ENCODE assay signal across 13 cellular contexts in genomic region chr12:127548123-127548553, GRCh38.
DNase-seq lines count a peak whose midpoint lies in the region; ATAC-seq and TF ChIP-seq lines count a peak whose summit lies in the region.
"Had no signal": no experiment of that assay in that cellular context is flagged by ENCODE, and none has a peak within 500 bp of the region (broad histone marks: within the 10 kb centered on the region; RNA-seq: fewer than 3 reads in every experiment).

No MANE protein-coding gene starts in this region.

- no peak overlapping the region for H3K4me3 ChIP-seq in fibroblast of lung (replicated peaks in 1 of 4; ENCODE audit: control extremely low read depth in 1 of 4, insufficient read depth in 1 of 4, low read depth in 3 of 4, low read length in 4 of 4)

- no peaks in the 10 kb centered on the region for H3K36me3 ChIP-seq in fibroblast of lung (ENCODE audit: control insufficient read depth, insufficient read depth, low read length)

- H3K27me3 Mint-ChIP-seq in HFFc6 (ENCODE audit: insufficient read depth) = no peaks in the 10 kb centered on the region; the same call in 1 of the 2 replicates
- H3K27me3 Mint-ChIP-seq in type B pancreatic cell = peaks cover 18% of the 10 kb centered on the region
- H3K27me3 Mint-ChIP-seq: activated naive CD8-positive, alpha-beta T cell treated with anti-CD3 and anti-CD28 coated beads, Interleukin-2, amount 50 U/mL, for 24 hours; CD4-positive, alpha-beta memory T cell had no signal

- no peak for ATAC-seq in GM19467 (IDR thresholded peaks at IDR 0.05; ENCODE audit: unreplicated experiment)
- no peak for ATAC-seq in GM18870 (IDR thresholded peaks at IDR 0.05; ENCODE audit: unreplicated experiment)
- ATAC-seq: activated naive CD8-positive, alpha-beta T cell treated with anti-CD3 and anti-CD28 coated beads, Interleukin-2, amount 50 U/mL, for 24 hours had no signal

- DNase-seq in AG08396 (ENCODE audit: low spot score) (peak; percentile 39), HFFc6 (peak; percentile 89), NCI-H774 (lab: John Stamatoyannopoulos, UW) (peak; percentile 54), fibroblast of lung (ENCODE audit: low read depth in 2 of 2) (peak; percentile 38 to 93), AML-193 (lab: John Stamatoyannopoulos, UW) (no peak), type B pancreatic cell (ENCODE audit: extremely low spot score, unreplicated experiment) (no peak)
- DNase-seq: activated naive CD8-positive, alpha-beta T cell treated with anti-CD3 and anti-CD28 coated beads, Interleukin-2, amount 50 U/mL, for 24 hours; CD4-positive, alpha-beta memory T cell; effector CD8-positive, alpha-beta T cell; NCI-H524 had no signal

- H3K4me1 Mint-ChIP-seq in HFFc6 (ENCODE audit: low read depth) (peaks cover 41% of the 10 kb centered on the region), type B pancreatic cell (ENCODE audit: unreplicated experiment) (peaks cover 9% of the 10 kb centered on the region)
- H3K4me1 Mint-ChIP-seq: activated naive CD8-positive, alpha-beta T cell treated with anti-CD3 and anti-CD28 coated beads, Interleukin-2, amount 50 U/mL, for 24 hours; CD4-positive, alpha-beta memory T cell; mesothelial cell of epicardium had no signal

- no peaks in the 10 kb centered on the region for H4K20me1 ChIP-seq in fibroblast of lung (ENCODE audit: control insufficient read depth, extremely low read depth, insufficient read depth, low read length)

- peak overlapping the region; percentile 86 for H3K27ac Mint-ChIP-seq in HFFc6
- H3K27ac Mint-ChIP-seq in type B pancreatic cell = no peak overlapping the region
- H3K27ac Mint-ChIP-seq: activated naive CD8-positive, alpha-beta T cell treated with anti-CD3 and anti-CD28 coated beads, Interleukin-2, amount 50 U/mL, for 24 hours; CD4-positive, alpha-beta memory T cell; mesothelial cell of epicardium had no signal

- H3K36me3 Mint-ChIP-seq in HFFc6 (ENCODE audit: low read depth) (0 out of 2 replicates have a peak, but pooled peaks cover 8% of the 10 kb centered on the region), type B pancreatic cell (no peaks in the 10 kb centered on the region)
- H3K36me3 Mint-ChIP-seq: mesothelial cell of epicardium had no signal

- no peaks in the 10 kb centered on the region for H3K79me2 ChIP-seq in fibroblast of lung (ENCODE audit: control insufficient read depth, insufficient read depth, low read length)

- peaks cover 13% of the 10 kb centered on the region for H3K4me1 ChIP-seq in fibroblast of lung (ENCODE audit: control insufficient read depth, extremely low read depth, insufficient read depth, low read length)

- TF ChIP-seq CTCF in HFFc6 (IDR thresholded peaks at IDR 0.05) (no peak), fibroblast of lung (conservative IDR thresholded peaks at IDR 0.05 in 1 of 2, IDR thresholded peaks at IDR 0.05 in 1 of 2; ENCODE audit: low read depth in 1 of 2, low read length in 2 of 2) (no peak), type B pancreatic cell (conservative IDR thresholded peaks at IDR 0.05) (no peak)

- H3K27me3 ChIP-seq in fibroblast of lung (ENCODE audit: control insufficient read depth, insufficient read depth, low read length) = no peaks in the 10 kb centered on the region

- H3K9me3 ChIP-seq in fibroblast of lung (ENCODE audit: control insufficient read depth, insufficient read depth, low read depth, low read length) = no peaks in the 10 kb centered on the region

- peak overlapping the region; percentile 57 for H3K27ac ChIP-seq in fibroblast of lung (ENCODE audit: insufficient read depth, low read length)

- no peak overlapping the region for H2AFZ ChIP-seq in fibroblast of lung (ENCODE audit: low read length)

- H3K9ac ChIP-seq in fibroblast of lung (ENCODE audit: insufficient read depth, low read length) = no peak overlapping the region

- H3K4me3 Mint-ChIP-seq in HFFc6 (peak overlapping the region; percentile 58), type B pancreatic cell (no peak overlapping the region)
- H3K4me3 Mint-ChIP-seq: activated naive CD8-positive, alpha-beta T cell treated with anti-CD3 and anti-CD28 coated beads, Interleukin-2, amount 50 U/mL, for 24 hours; CD4-positive, alpha-beta memory T cell; mesothelial cell of epicardium had no signal

- H3K4me2 ChIP-seq in fibroblast of lung (ENCODE audit: extremely low read depth, insufficient read depth, low read length) = no peak overlapping the region

- peaks cover 8% of the 10 kb centered on the region; the same call in 1 of the 2 replicates for H3K9me3 Mint-ChIP-seq in HFFc6
- peaks cover 15% of the 10 kb centered on the region for H3K9me3 Mint-ChIP-seq in type B pancreatic cell
- H3K9me3 Mint-ChIP-seq: activated naive CD8-positive, alpha-beta T cell treated with anti-CD3 and anti-CD28 coated beads, Interleukin-2, amount 50 U/mL, for 24 hours had no signal

Comparison
In these comparisons a context has a peak if more than half of its experiments do, and no peak if none do; other contexts are left out.
1. DNase-seq: peak in AG08396 (single experiment), HFFc6 (single experiment), NCI-H774 (single experiment) and fibroblast of lung (2 of 2); none in AML-193 (0 of 2) and type B pancreatic cell (single experiment).